ENCODE assay signal across 8 cellular contexts in genomic region chr13:114142640-114143490, GRCh38. TPM values are rescaled to one million over a fixed set of nuclear protein-coding genes. Genes with fewer than 3 reads are reported as not detected.
DNase-seq lines count a peak whose midpoint lies in the region; ATAC-seq and TF ChIP-seq lines count a peak whose summit lies in the region.

No MANE protein-coding gene starts in this region.

- H3K36me3 Mint-ChIP-seq in activated T-helper 17 cell treated with anti-CD3 and anti-CD28 coated beads, Interleukin-2, amount 50 U/mL, for 72 hours (ENCODE audit: low read depth): no peaks in the 10 kb centered on the region
- no peaks in the 10 kb centered on the region for H3K36me3 Mint-ChIP-seq in natural killer cell

- TF ChIP-seq CTCF in GM06990 (IDR thresholded peaks at IDR 0.05; ENCODE audit: insufficient read depth, low read length, poor library complexity, severe bottlenecking): no peak
- TF ChIP-seq CTCF in natural killer cell (IDR thresholded peaks at IDR 0.05): no peak
- no peak for TF ChIP-seq CTCF in breast epithelium (IDR thresholded peaks at IDR 0.05)

- peak overlapping the region in 1 of 2 donors; percentile 43 for H3K27ac ChIP-seq in breast epithelium

- H3K4me3 Mint-ChIP-seq in activated T-helper 17 cell treated with anti-CD3 and anti-CD28 coated beads, Interleukin-2, amount 50 U/mL, for 72 hours: no peak overlapping the region
- H3K4me3 Mint-ChIP-seq in natural killer cell: no peak overlapping the region

- H3K4me3 ChIP-seq in GM06990 (replicated peaks; ENCODE audit: low read depth, low read length) (no peak overlapping the region), breast epithelium (no peak overlapping the region)

- peaks cover 26% of the 10 kb centered on the region for H3K4me1 Mint-ChIP-seq in activated T-helper 17 cell treated with anti-CD3 and anti-CD28 coated beads, Interleukin-2, amount 50 U/mL, for 72 hours
- H3K4me1 Mint-ChIP-seq in natural killer cell: peaks cover 3 to 30% of the 10 kb centered on the region in 2 donors

- intact Hi-C loops in natural killer cell (cut with micrococcal nuclease): loop anchor here (1.0 to 5.0 kb wide), 5 partner anchors 14 to 119 kb away; no protein-coding TSS in a partner anchor
- intact Hi-C loops in breast epithelium (cut with DNase I; ENCODE audit: low total_unique reads): no loop called here

- no peaks in the 10 kb centered on the region for H3K36me3 ChIP-seq in GM06990 (ENCODE audit: control insufficient read depth, insufficient read depth, low read length)
- no peaks in the 10 kb centered on the region for H3K36me3 ChIP-seq in breast epithelium

- TF ChIP-seq POLR2A in breast epithelium (IDR thresholded peaks at IDR 0.05): no peak

- peak; percentile 39 for DNase-seq in GM06990 (ENCODE audit: extremely low read depth, insufficient read length)
- DNase-seq in NCI-H526 (lab: John Stamatoyannopoulos, UW): peak; percentile 84 to 89
- DNase-seq in natural killer cell: peak; percentile 56
- no peak for DNase-seq in breast epithelium (ENCODE audit: low spot score in 2 of 2)

- H3K27me3 ChIP-seq in GM06990 (replicated peaks; ENCODE audit: control insufficient read depth, insufficient read depth, low read length): no peaks in the 10 kb centered on the region
- no peaks in the 10 kb centered on the region for H3K27me3 ChIP-seq in breast epithelium

- H3K9me3 ChIP-seq in breast epithelium: no peaks in the 10 kb centered on the region

- no peak overlapping the region for H3K27ac Mint-ChIP-seq in activated T-helper 17 cell treated with anti-CD3 and anti-CD28 coated beads, Interleukin-2, amount 50 U/mL, for 72 hours
- no peak overlapping the region for H3K27ac Mint-ChIP-seq in natural killer cell

- ATAC-seq in activated T-helper 17 cell treated with anti-CD3 and anti-CD28 coated beads, Interleukin-2, amount 50 U/mL, for 72 hours (replicated peaks): peak; percentile 75
- ATAC-seq in natural killer cell: peak; percentile 38 to 83 (median 66)
- no peak for ATAC-seq in HG03521 (IDR thresholded peaks at IDR 0.05; ENCODE audit: unreplicated experiment)
- ATAC-seq in HG03280 (IDR thresholded peaks at IDR 0.05; ENCODE audit: unreplicated experiment): no peak
- no peak for ATAC-seq in HG03378 (IDR thresholded peaks at IDR 0.05; ENCODE audit: unreplicated experiment)

- no peaks in the 10 kb centered on the region for H3K9me3 Mint-ChIP-seq in activated T-helper 17 cell treated with anti-CD3 and anti-CD28 coated beads, Interleukin-2, amount 50 U/mL, for 72 hours
- H3K9me3 Mint-ChIP-seq in natural killer cell: no peaks in the 10 kb centered on the region

- H3K4me1 ChIP-seq in breast epithelium: no peaks in the 10 kb centered on the region

- H3K27me3 Mint-ChIP-seq in activated T-helper 17 cell treated with anti-CD3 and anti-CD28 coated beads, Interleukin-2, amount 50 U/mL, for 72 hours: no peaks in the 10 kb centered on the region
- no peaks in the 10 kb centered on the region for H3K27me3 Mint-ChIP-seq in natural killer cell (ENCODE audit: low read depth in 2 of 2)

RNA-seq across cellular contexts. Expression of gene RASA3, which starts 10.4 kb away (rescaled TPM):
- total RNA-seq in activated T-helper 17 cell treated with anti-CD3 and anti-CD28 coated beads, Interleukin-2, amount 50 U/mL, for 72 hours: 10 to 100 TPM; 18.4 to 62.5 TPM
- total RNA-seq in natural killer cell (100 to 1,000 TPM; 252 to 277 (median 274) TPM), breast epithelium (10 to 100 TPM; 14.2 to 54.9 (median 31.5) TPM)

RNA-seq across cellular contexts. Expression of gene CFAP97D2, which starts 36.2 kb away (rescaled TPM):
- total RNA-seq in activated T-helper 17 cell treated with anti-CD3 and anti-CD28 coated beads, Interleukin-2, amount 50 U/mL, for 72 hours: not detected
- total RNA-seq in natural killer cell (1 to 10 TPM in 1 of 3 donors, under 1 TPM in 1, not detected in 1; 0.45 to 7.7 TPM), breast epithelium (not detected)

Comparison
In these comparisons a context has a peak if more than half of its experiments do, and no peak if none do; other contexts are left out.
1. DNase-seq: peak in GM06990 (single experiment), NCI-H526 (2 of 2) and natural killer cell (single experiment); none in breast epithelium (0 of 2).
2. ATAC-seq: peak in activated T-helper 17 cell treated with anti-CD3 and anti-CD28 coated beads, Interleukin-2, amount 50 U/mL, for 72 hours (single experiment) and natural killer cell (3 of 3); none in HG03521 (single experiment), HG03280 (single experiment) and HG03378 (single experiment).